Comparison of ENCODE assay signal across 10 cellular contexts in the genomic region with DNA sequence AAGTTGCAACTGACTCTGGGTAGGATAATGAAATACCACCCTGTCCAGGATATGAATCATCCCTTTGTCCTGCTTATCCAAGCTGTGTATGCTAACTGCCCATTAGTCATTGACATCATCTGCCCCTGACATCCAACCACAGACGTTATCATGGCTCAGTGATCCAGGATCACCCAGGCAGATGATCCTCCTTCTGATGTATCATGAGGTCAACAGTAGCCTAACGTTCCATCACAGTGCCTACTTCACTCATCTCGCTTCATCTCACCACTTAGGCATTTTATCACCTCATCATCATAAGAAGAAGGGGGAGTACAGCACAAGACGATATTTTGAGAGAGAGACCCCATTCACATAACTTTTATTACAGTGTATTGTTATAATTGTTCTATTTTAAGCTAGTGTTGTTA. TPM values are rescaled to one million over a fixed set of nuclear protein-coding genes. Genes with fewer than 3 reads are reported as not detected.
DNase-seq lines count a peak whose midpoint lies in the region; ATAC-seq and TF ChIP-seq lines count a peak whose summit lies in the region.
"Had no signal": no experiment of that assay in that cellular context is flagged by ENCODE, and none has a peak within 500 bp of the region (broad histone marks: within the 10 kb centered on the region; RNA-seq: fewer than 3 reads in every experiment).

No MANE protein-coding gene starts in this region.

- POLR2A ChIA-PET in naive thymus-derived CD8-positive, alpha-beta T cell (lab: Charles Lee): no interaction called here

- DNase-seq in COLO829 (ENCODE audit: low spot score) (peak; percentile 92), NCI-H226 (peak; percentile 99), brain pericyte (ENCODE audit: low read depth, low spot score) (peak; percentile 57), mucosa of descending colon (no peak), cardiac septum (ENCODE audit: low spot score) (no peak), mucosa of gallbladder (ENCODE audit: low spot score) (no peak)
- DNase-seq in naive thymus-derived CD8-positive, alpha-beta T cell: no peak
- DNase-seq: GDM1 had no signal

- no peaks in the 10 kb centered on the region for H3K9me3 ChIP-seq in mucosa of descending colon

- no peaks in the 10 kb centered on the region for H3K4me1 ChIP-seq in mucosa of descending colon (ENCODE audit: low read depth)
- H3K4me1 ChIP-seq: neural progenitor cell had no signal

- no peaks in the 10 kb centered on the region for H3K27me3 Mint-ChIP-seq in naive thymus-derived CD8-positive, alpha-beta T cell

- H3K4me3 ChIP-seq in mucosa of descending colon: no peak overlapping the region
- H3K4me3 ChIP-seq: neural progenitor cell had no signal

- TF ChIP-seq CTCF in mucosa of descending colon (IDR thresholded peaks at IDR 0.05): no peak

- no peaks in the 10 kb centered on the region for H3K9me3 Mint-ChIP-seq in naive thymus-derived CD8-positive, alpha-beta T cell
- H3K9me3 Mint-ChIP-seq: neural progenitor cell had no signal

- H3K27ac Mint-ChIP-seq in naive thymus-derived CD8-positive, alpha-beta T cell: no peak overlapping the region
- H3K27ac Mint-ChIP-seq: neural progenitor cell had no signal

- intact Hi-C loops in mucosa of descending colon (cut with DNase I, micrococcal nuclease) (no loop called here), cardiac septum (cut with DNase I) (no loop called here)

- H3K4me3 Mint-ChIP-seq in naive thymus-derived CD8-positive, alpha-beta T cell: no peak overlapping the region
- H3K4me3 Mint-ChIP-seq: neural progenitor cell had no signal

- H3K4me1 Mint-ChIP-seq in naive thymus-derived CD8-positive, alpha-beta T cell: no peaks in the 10 kb centered on the region

- H3K36me3 ChIP-seq in mucosa of descending colon (ENCODE audit: low read depth): no peaks in the 10 kb centered on the region
- H3K36me3 ChIP-seq: neural progenitor cell had no signal

- ATAC-seq in mucosa of descending colon (peak; percentile 37), GM21526 (IDR thresholded peaks at IDR 0.05; ENCODE audit: low FRiP score, unreplicated experiment) (no peak)
- no peak for ATAC-seq in naive thymus-derived CD8-positive, alpha-beta T cell

- H3K36me3 Mint-ChIP-seq in naive thymus-derived CD8-positive, alpha-beta T cell: no peaks in the 10 kb centered on the region
- H3K36me3 Mint-ChIP-seq: neural progenitor cell had no signal

RNA-seq across cellular contexts. Expression of a gene that starts 13.4 kb away (rescaled TPM):
- 10 to 100 TPM; 48.0 to 55.1 (median 48.7) TPM for total RNA-seq in mucosa of descending colon
- 100 to 1,000 TPM; 148 to 158 TPM for total RNA-seq in naive thymus-derived CD8-positive, alpha-beta T cell
- 100 to 1,000 TPM; 119 to 160 (median 151) TPM for polyA plus RNA-seq in naive thymus-derived CD8-positive, alpha-beta T cell
- 9.2 TPM for total RNA-seq in cardiac septum
- total RNA-seq in mucosa of gallbladder: 53.1 TPM

RNA-seq across cellular contexts. Expression of a gene that starts 31.4 kb away (rescaled TPM):
- total RNA-seq in mucosa of descending colon: 10 to 100 TPM in 1 of 3 donors, 1 to 10 TPM in 2; 7.0 to 12.6 (median 9.2) TPM
- total RNA-seq in naive thymus-derived CD8-positive, alpha-beta T cell: 10 to 100 TPM; 24.6 to 26.8 TPM
- polyA plus RNA-seq in naive thymus-derived CD8-positive, alpha-beta T cell: 1 to 10 TPM; 2.3 to 5.8 (median 2.7) TPM
- total RNA-seq in cardiac septum: 2.8 TPM
- total RNA-seq in mucosa of gallbladder: 10.0 TPM

RNA-seq across cellular contexts. Expression of a gene that starts 50.5 kb away (rescaled TPM):
- total RNA-seq in mucosa of descending colon (10 to 100 TPM; 25.5 to 45.8 (median 34.4) TPM), cardiac septum (7.4 TPM), mucosa of gallbladder (32.1 TPM)
- 100 to 1,000 TPM; 245 to 250 TPM for total RNA-seq in naive thymus-derived CD8-positive, alpha-beta T cell
- 10 to 100 TPM; 39.8 to 63.0 (median 47.3) TPM for polyA plus RNA-seq in naive thymus-derived CD8-positive, alpha-beta T cell

Comparison
In these comparisons a context has a peak if more than half of its experiments do, and no peak if none do; other contexts are left out.
1. DNase-seq: peak in COLO829 (single experiment), NCI-H226 (single experiment) and brain pericyte (single experiment); none in mucosa of descending colon (0 of 3), naive thymus-derived CD8-positive, alpha-beta T cell (0 of 10), cardiac septum (single experiment) and mucosa of gallbladder (single experiment).